Comparison of ENCODE assay signal across 17 cellular contexts in the genomic region with DNA sequence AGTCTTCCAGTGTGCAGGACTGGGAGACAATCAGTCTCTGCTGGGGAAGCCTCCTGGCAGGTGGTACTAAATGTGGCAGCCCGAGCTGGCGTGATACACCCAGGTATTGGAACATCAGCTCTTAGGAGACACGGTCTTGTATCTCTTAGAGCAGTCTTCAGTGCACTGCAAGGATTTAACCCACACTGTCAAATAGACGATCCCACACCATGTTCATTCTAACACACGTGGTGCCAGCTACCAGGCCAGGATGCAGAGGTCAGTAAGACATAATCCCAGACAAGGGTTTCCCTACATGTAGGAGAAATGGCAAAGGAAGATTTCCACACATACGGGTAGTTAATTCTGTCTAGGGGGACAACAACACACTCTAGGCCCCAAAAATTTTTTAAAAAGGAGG. TPM values are rescaled to one million over a fixed set of nuclear protein-coding genes. Genes with fewer than 3 reads are reported as not detected.
A peak's percentile ranks its signal among the peaks of the same experiment; 100 is the strongest.
DNase-seq lines count a peak whose midpoint lies in the region; ATAC-seq and TF ChIP-seq lines count a peak whose summit lies in the region.
"Had no signal": no experiment of that assay in that cellular context is flagged by ENCODE, and none has a peak within 500 bp of the region (broad histone marks: within the 10 kb centered on the region; RNA-seq: fewer than 3 reads in every experiment).

No MANE protein-coding gene starts in this region.

- intact Hi-C loops in activated CD4-positive, alpha-beta memory T cell treated with anti-CD3 and anti-CD28 coated beads for 36 hours (cut with micrococcal nuclease) = no loop called here
- intact Hi-C loops in CD4-positive, alpha-beta memory T cell (cut with micrococcal nuclease) = no loop called here
- intact Hi-C loops in activated T-helper 1 cell treated with anti-CD3 and anti-CD28 coated beads, Interleukin-12 subunit alpha, Interleukin-12 subunit beta, Interleukin-2, Interleukin-4 antibody, amounts not matched to agents 30 ng/mL and 10 ng/mL and 1 ng/mL, durations not matched to agents 14 hours and 24 hours and 36 hours (cut with micrococcal nuclease) = no loop called here

- no peaks in the 10 kb centered on the region for H3K27me3 Mint-ChIP-seq in activated CD4-positive, alpha-beta memory T cell treated with anti-CD3 and anti-CD28 coated beads, Interleukin-2, amount 10 ng/mL, durations not matched to agents 7 days and 5 days
- no peaks in the 10 kb centered on the region for H3K27me3 Mint-ChIP-seq in activated CD4-positive, alpha-beta memory T cell treated with anti-CD3 and anti-CD28 coated beads for 36 hours
- H3K27me3 Mint-ChIP-seq in CD4-positive, alpha-beta memory T cell = no peaks in the 10 kb centered on the region
- H3K27me3 Mint-ChIP-seq in activated T-helper 1 cell treated with anti-CD3 and anti-CD28 coated beads, Interleukin-12 subunit alpha, Interleukin-12 subunit beta, Interleukin-2, Interleukin-4 antibody, amounts not matched to agents 30 ng/mL and 10 ng/mL and 1 ng/mL, durations not matched to agents 14 hours and 24 hours and 36 hours (ENCODE audit: insufficient read depth) = no peaks in the 10 kb centered on the region
- no peaks in the 10 kb centered on the region for H3K27me3 Mint-ChIP-seq in neural crest cell (ENCODE audit: low read depth)

- peaks cover 54% of the 10 kb centered on the region for H3K36me3 ChIP-seq in CD4-positive, alpha-beta memory T cell (ENCODE audit: insufficient read depth, low read length)

- DNase-seq in activated CD4-positive, alpha-beta memory T cell treated with anti-CD3 and anti-CD28 coated beads, Interleukin-2, amount 10 ng/mL, durations not matched to agents 7 days and 5 days = no peak
- DNase-seq in activated CD4-positive, alpha-beta memory T cell treated with anti-CD3 and anti-CD28 coated beads for 36 hours = no peak
- no peak for DNase-seq in CD4-positive, alpha-beta memory T cell
- no peak for DNase-seq in activated T-helper 1 cell treated with anti-CD3 and anti-CD28 coated beads, Interleukin-12 subunit alpha, Interleukin-12 subunit beta, Interleukin-2, Interleukin-4 antibody, amounts not matched to agents 30 ng/mL and 10 ng/mL and 1 ng/mL, durations not matched to agents 14 hours and 24 hours and 36 hours (ENCODE audit: low spot score)
- DNase-seq in neural crest cell (ENCODE audit: low read depth, low spot score) = no peak
- DNase-seq: GM23248, IMR-90, Kasumi-1, NCI-H1436, NCI-H2029 treated with DMSO at 0.1 percent for 48 hours, NCI-H510A treated with DMSO at 0.1 percent for 48 hours had no signal

- POLR2A ChIA-PET in activated CD4-positive, alpha-beta memory T cell treated with anti-CD3 and anti-CD28 coated beads, Interleukin-2, amount 10 ng/mL, durations not matched to agents 7 days and 5 days (lab: Charles Lee) = interaction anchor here (0.7 to 1.9 kb wide), 3 partner anchors 8 to 61 kb away, joined by 3 to 10 read pairs (median 3); a partner anchor contains a TSS
- POLR2A ChIA-PET in activated CD4-positive, alpha-beta memory T cell treated with anti-CD3 and anti-CD28 coated beads for 36 hours (lab: Charles Lee) = interaction anchor here (1.2 kb wide), 1 partner anchor 8 kb away, joined by 3 read pairs; a partner anchor contains a TSS
- POLR2A ChIA-PET in CD4-positive, alpha-beta memory T cell (lab: Charles Lee; ENCODE audit: partially characterized antibody) = interaction anchor here (1.8 kb wide), 1 partner anchor 8 kb away, joined by 8 read pairs; a partner anchor contains a TSS

- no peaks in the 10 kb centered on the region for H3K9me3 Mint-ChIP-seq in activated CD4-positive, alpha-beta memory T cell treated with anti-CD3 and anti-CD28 coated beads, Interleukin-2, amount 10 ng/mL, durations not matched to agents 7 days and 5 days
- H3K9me3 Mint-ChIP-seq in activated CD4-positive, alpha-beta memory T cell treated with anti-CD3 and anti-CD28 coated beads for 36 hours = no peaks in the 10 kb centered on the region
- H3K9me3 Mint-ChIP-seq in CD4-positive, alpha-beta memory T cell = peaks cover 0 to 4% (median 0%) of the 10 kb centered on the region in 8 donors
- no peaks in the 10 kb centered on the region for H3K9me3 Mint-ChIP-seq in activated T-helper 1 cell treated with anti-CD3 and anti-CD28 coated beads, Interleukin-12 subunit alpha, Interleukin-12 subunit beta, Interleukin-2, Interleukin-4 antibody, amounts not matched to agents 30 ng/mL and 10 ng/mL and 1 ng/mL, durations not matched to agents 14 hours and 24 hours and 36 hours
- H3K9me3 Mint-ChIP-seq in neural crest cell = no peaks in the 10 kb centered on the region

- no peak for TF ChIP-seq CTCF in neural crest cell (conservative IDR thresholded peaks at IDR 0.05)

- peak overlapping the region; percentile 54 for H3K27ac Mint-ChIP-seq in activated CD4-positive, alpha-beta memory T cell treated with anti-CD3 and anti-CD28 coated beads, Interleukin-2, amount 10 ng/mL, durations not matched to agents 7 days and 5 days
- no peak overlapping the region for H3K27ac Mint-ChIP-seq in activated CD4-positive, alpha-beta memory T cell treated with anti-CD3 and anti-CD28 coated beads for 36 hours
- H3K27ac Mint-ChIP-seq in CD4-positive, alpha-beta memory T cell = peak overlapping the region in 6 of 7 donors; percentile 19 to 75 (median 40)
- H3K27ac Mint-ChIP-seq in activated T-helper 1 cell treated with anti-CD3 and anti-CD28 coated beads, Interleukin-12 subunit alpha, Interleukin-12 subunit beta, Interleukin-2, Interleukin-4 antibody, amounts not matched to agents 30 ng/mL and 10 ng/mL and 1 ng/mL, durations not matched to agents 14 hours and 24 hours and 36 hours = peak overlapping the region; percentile 10
- H3K27ac Mint-ChIP-seq in neural crest cell (ENCODE audit: unreplicated experiment) = no peak overlapping the region

- no peaks in the 10 kb centered on the region for H3K9me3 ChIP-seq in CD4-positive, alpha-beta memory T cell (ENCODE audit: control insufficient read depth in 1 of 2, low read length in 2 of 2)
- H3K9me3 ChIP-seq: A549 had no signal

- CTCF ChIA-PET in activated CD4-positive, alpha-beta memory T cell treated with anti-CD3 and anti-CD28 coated beads, Interleukin-2, amount 10 ng/mL, durations not matched to agents 7 days and 5 days (lab: Charles Lee) = interaction anchor here (1.1 to 1.2 kb wide), 2 partner anchors 8 to 59 kb away, joined by 3 to 4 read pairs; a partner anchor contains a TSS
- CTCF ChIA-PET in activated CD4-positive, alpha-beta memory T cell treated with anti-CD3 and anti-CD28 coated beads for 36 hours (lab: Charles Lee) = interaction anchor here (1.5 kb wide), 1 partner anchor 161 kb away, joined by 4 read pairs; no protein-coding TSS in a partner anchor
- CTCF ChIA-PET in CD4-positive, alpha-beta memory T cell (lab: Charles Lee; ENCODE audit: partially characterized antibody) = interaction anchor here (0.5 kb wide), 1 partner anchor 74 kb away, joined by 3 read pairs; no protein-coding TSS in a partner anchor

- peaks cover 77% of the 10 kb centered on the region for H3K36me3 Mint-ChIP-seq in activated CD4-positive, alpha-beta memory T cell treated with anti-CD3 and anti-CD28 coated beads, Interleukin-2, amount 10 ng/mL, durations not matched to agents 7 days and 5 days (ENCODE audit: low read depth)
- peaks cover 31% of the 10 kb centered on the region for H3K36me3 Mint-ChIP-seq in activated CD4-positive, alpha-beta memory T cell treated with anti-CD3 and anti-CD28 coated beads for 36 hours
- H3K36me3 Mint-ChIP-seq in CD4-positive, alpha-beta memory T cell = peaks cover 26 to 64% of the 10 kb centered on the region in 2 donors
- peaks cover 45% of the 10 kb centered on the region for H3K36me3 Mint-ChIP-seq in activated T-helper 1 cell treated with anti-CD3 and anti-CD28 coated beads, Interleukin-12 subunit alpha, Interleukin-12 subunit beta, Interleukin-2, Interleukin-4 antibody, amounts not matched to agents 30 ng/mL and 10 ng/mL and 1 ng/mL, durations not matched to agents 14 hours and 24 hours and 36 hours (ENCODE audit: low read depth)
- peaks cover 3% of the 10 kb centered on the region for H3K36me3 Mint-ChIP-seq in neural crest cell (ENCODE audit: low read depth)

- H3K4me3 ChIP-seq in CD4-positive, alpha-beta memory T cell (ENCODE audit: low read length in 2 of 2) = no peak overlapping the region
- H3K4me3 ChIP-seq: A549, GM23248 had no signal

- ATAC-seq in GM19328 (IDR thresholded peaks at IDR 0.05; ENCODE audit: unreplicated experiment) (no peak), HG02610 (IDR thresholded peaks at IDR 0.05; ENCODE audit: unreplicated experiment) (no peak), GM21529 (IDR thresholded peaks at IDR 0.05; ENCODE audit: unreplicated experiment) (no peak)
- ATAC-seq: A549 had no signal

- peaks cover 24% of the 10 kb centered on the region for H3K4me1 ChIP-seq in CD4-positive, alpha-beta memory T cell (ENCODE audit: insufficient read depth, low read length)

- no peak overlapping the region for H3K27ac ChIP-seq in CD4-positive, alpha-beta memory T cell (ENCODE audit: low read depth, low read length)
- H3K27ac ChIP-seq: A549, C4-2B, GM23248 had no signal

- no peak overlapping the region for H3K4me3 Mint-ChIP-seq in activated CD4-positive, alpha-beta memory T cell treated with anti-CD3 and anti-CD28 coated beads, Interleukin-2, amount 10 ng/mL, durations not matched to agents 7 days and 5 days
- no peak overlapping the region for H3K4me3 Mint-ChIP-seq in activated CD4-positive, alpha-beta memory T cell treated with anti-CD3 and anti-CD28 coated beads for 36 hours
- H3K4me3 Mint-ChIP-seq in CD4-positive, alpha-beta memory T cell = peak overlapping the region in 3 of 8 donors; percentile 7 to 78 (median 46)
- H3K4me3 Mint-ChIP-seq in activated T-helper 1 cell treated with anti-CD3 and anti-CD28 coated beads, Interleukin-12 subunit alpha, Interleukin-12 subunit beta, Interleukin-2, Interleukin-4 antibody, amounts not matched to agents 30 ng/mL and 10 ng/mL and 1 ng/mL, durations not matched to agents 14 hours and 24 hours and 36 hours = no peak overlapping the region
- H3K4me3 Mint-ChIP-seq in neural crest cell = peak overlapping the region; percentile 61

- H3K27me3 ChIP-seq in CD4-positive, alpha-beta memory T cell (ENCODE audit: insufficient read depth, low read length) = no peaks in the 10 kb centered on the region

- H3K4me1 Mint-ChIP-seq in activated CD4-positive, alpha-beta memory T cell treated with anti-CD3 and anti-CD28 coated beads, Interleukin-2, amount 10 ng/mL, durations not matched to agents 7 days and 5 days = peaks cover 49% of the 10 kb centered on the region
- H3K4me1 Mint-ChIP-seq in activated CD4-positive, alpha-beta memory T cell treated with anti-CD3 and anti-CD28 coated beads for 36 hours (ENCODE audit: low read depth) = peaks cover 26% of the 10 kb centered on the region
- peaks cover 13 to 55% (median 32%) of the 10 kb centered on the region in 4 donors for H3K4me1 Mint-ChIP-seq in CD4-positive, alpha-beta memory T cell
- peaks cover 36% of the 10 kb centered on the region for H3K4me1 Mint-ChIP-seq in activated T-helper 1 cell treated with anti-CD3 and anti-CD28 coated beads, Interleukin-12 subunit alpha, Interleukin-12 subunit beta, Interleukin-2, Interleukin-4 antibody, amounts not matched to agents 30 ng/mL and 10 ng/mL and 1 ng/mL, durations not matched to agents 14 hours and 24 hours and 36 hours (ENCODE audit: low read depth)
- peaks cover 4% of the 10 kb centered on the region for H3K4me1 Mint-ChIP-seq in neural crest cell

RNA-seq across cellular contexts. Expression of a gene that starts 8.7 kb away (rescaled TPM):
- total RNA-seq in activated CD4-positive, alpha-beta memory T cell treated with anti-CD3 and anti-CD28 coated beads, Interleukin-2, amount 10 ng/mL, durations not matched to agents 7 days and 5 days = 10 to 100 TPM; 63.7 to 69.0 TPM
- 10 to 100 TPM; 33.6 to 34.9 TPM for total RNA-seq in activated CD4-positive, alpha-beta memory T cell treated with anti-CD3 and anti-CD28 coated beads for 36 hours
- 10 to 100 TPM; 56.6 to 61.7 TPM for total RNA-seq in CD4-positive, alpha-beta memory T cell
- polyA plus RNA-seq in CD4-positive, alpha-beta memory T cell = 10 to 100 TPM; 11.0 to 26.2 TPM
- total RNA-seq in activated T-helper 1 cell treated with anti-CD3 and anti-CD28 coated beads, Interleukin-12 subunit alpha, Interleukin-12 subunit beta, Interleukin-2, Interleukin-4 antibody, amounts not matched to agents 30 ng/mL and 10 ng/mL and 1 ng/mL, durations not matched to agents 14 hours and 24 hours and 36 hours = 60.7 and 63.2 TPM in 2 replicates
- total RNA-seq in neural crest cell = 38.4 and 45.3 TPM in 2 replicates

RNA-seq across cellular contexts. Expression of a gene that starts 18.7 kb away (rescaled TPM):
- 1 to 10 TPM; 2.8 to 3.8 TPM for total RNA-seq in activated CD4-positive, alpha-beta memory T cell treated with anti-CD3 and anti-CD28 coated beads, Interleukin-2, amount 10 ng/mL, durations not matched to agents 7 days and 5 days
- total RNA-seq in activated CD4-positive, alpha-beta memory T cell treated with anti-CD3 and anti-CD28 coated beads for 36 hours = 1 to 10 TPM; 1.5 to 1.6 TPM
- total RNA-seq in CD4-positive, alpha-beta memory T cell = under 1 TPM; 0.69 to 0.76 TPM
- polyA plus RNA-seq in CD4-positive, alpha-beta memory T cell = under 1 TPM in 1 of 2 donors, not detected in 1; 0.25 TPM
- 1.4 and 1.7 TPM in 2 replicates for total RNA-seq in activated T-helper 1 cell treated with anti-CD3 and anti-CD28 coated beads, Interleukin-12 subunit alpha, Interleukin-12 subunit beta, Interleukin-2, Interleukin-4 antibody, amounts not matched to agents 30 ng/mL and 10 ng/mL and 1 ng/mL, durations not matched to agents 14 hours and 24 hours and 36 hours
- total RNA-seq in neural crest cell = 4.7 and 6.3 TPM in 2 replicates
- total RNA-seq: GM23248, HT-29, IMR-90 had no signal
- polyA plus RNA-seq: A549 had no signal

Comparison
In these comparisons a context has a peak if more than half of its experiments do, and no peak if none do; other contexts are left out.
1. H3K27ac Mint-ChIP-seq: peak in activated CD4-positive, alpha-beta memory T cell treated with anti-CD3 and anti-CD28 coated beads, Interleukin-2, amount 10 ng/mL, durations not matched to agents 7 days and 5 days (single experiment), CD4-positive, alpha-beta memory T cell (6 of 7) and activated T-helper 1 cell treated with anti-CD3 and anti-CD28 coated beads, Interleukin-12 subunit alpha, Interleukin-12 subunit beta, Interleukin-2, Interleukin-4 antibody, amounts not matched to agents 30 ng/mL and 10 ng/mL and 1 ng/mL, durations not matched to agents 14 hours and 24 hours and 36 hours (single experiment); none in activated CD4-positive, alpha-beta memory T cell treated with anti-CD3 and anti-CD28 coated beads for 36 hours (single experiment) and neural crest cell (single experiment).